14 cellular contexts compared by ENCODE assay signal in genomic region chr11:77412814-77413213, GRCh38.
DNase-seq lines count a peak whose midpoint lies in the region; ATAC-seq and TF ChIP-seq lines count a peak whose summit lies in the region.
"Had no signal": no experiment of that assay in that cellular context is flagged by ENCODE, and none has a peak within 500 bp of the region (broad histone marks: within the 10 kb centered on the region; RNA-seq: fewer than 3 reads in every experiment).

No MANE protein-coding gene starts in this region.

- H3K27me3 Mint-ChIP-seq in activated naive CD4-positive, alpha-beta T cell treated with anti-CD3 and anti-CD28 coated beads for 36 hours (ENCODE audit: low read depth), result no peaks in the 10 kb centered on the region
- no peaks in the 10 kb centered on the region for H3K27me3 Mint-ChIP-seq in T-helper 17 cell
- no peaks in the 10 kb centered on the region for H3K27me3 Mint-ChIP-seq in glutamatergic neuron (ENCODE audit: unreplicated experiment)
- no peaks in the 10 kb centered on the region for H3K27me3 Mint-ChIP-seq in stimulated activated memory B cell treated with anti-CD40 and anti-IgM and Interleukin-4, amounts not matched to agents 10 μg/mL and 1 μg/mL and 100 μg/mL, for 72 hours

- CTCF ChIA-PET in activated naive CD4-positive, alpha-beta T cell treated with anti-CD3 and anti-CD28 coated beads for 36 hours (lab: Charles Lee), result interaction anchor here (1.3 to 1.8 kb wide), 4 partner anchors 11 to 136 kb away, joined by 3 to 8 read pairs (median 6); no protein-coding TSS in a partner anchor

- no peak overlapping the region for H3K4me3 ChIP-seq in MM.1S (ENCODE audit: low read length)

- no peaks in the 10 kb centered on the region for H3K9me2 ChIP-seq in MM.1S (replicated peaks; ENCODE audit: insufficient read depth, low read length)

- intact Hi-C loops in activated naive CD4-positive, alpha-beta T cell treated with anti-CD3 and anti-CD28 coated beads for 36 hours (cut with micrococcal nuclease), result loop anchor here (1.0 to 2.0 kb wide), 3 partner anchors 11 to 206 kb away; no protein-coding TSS in a partner anchor

- no peaks in the 10 kb centered on the region for H4K20me1 ChIP-seq in MM.1S (ENCODE audit: insufficient read depth, low read length)

- no peak for DNase-seq in activated naive CD4-positive, alpha-beta T cell treated with anti-CD3 and anti-CD28 coated beads for 36 hours
- no peak for DNase-seq in activated naive CD4-positive, alpha-beta T cell treated with Interleukin-2 at 50 U/mL for 16 hours
- no peak for DNase-seq in T-helper 17 cell
- no peak for DNase-seq in glutamatergic neuron
- no peak for DNase-seq in MM.1S
- DNase-seq in NCI-H128 (lab: John Stamatoyannopoulos, UW; ENCODE audit: unreplicated experiment), result no peak
- no peak for DNase-seq in pons (ENCODE audit: low spot score)
- DNase-seq: central memory CD4-positive, alpha-beta T cell; DMS 273 treated with DMSO at 0.1 percent for 48 hours; Kasumi-1; NCI-H1694 treated with DMSO at 0.1 percent for 48 hours; posterior cingulate gyrus; T-helper 9 cell had no signal

- peaks cover 31% of the 10 kb centered on the region for H3K4me1 Mint-ChIP-seq in activated naive CD4-positive, alpha-beta T cell treated with anti-CD3 and anti-CD28 coated beads for 36 hours (ENCODE audit: low read depth)
- H3K4me1 Mint-ChIP-seq in T-helper 17 cell (peaks cover 38% of the 10 kb centered on the region), glutamatergic neuron (ENCODE audit: low read depth, unreplicated experiment) (peaks cover 28% of the 10 kb centered on the region)
- peaks cover 40% of the 10 kb centered on the region for H3K4me1 Mint-ChIP-seq in stimulated activated memory B cell treated with anti-CD40 and anti-IgM and Interleukin-4, amounts not matched to agents 10 μg/mL and 1 μg/mL and 100 μg/mL, for 72 hours

- no peak overlapping the region for H3K9ac ChIP-seq in MM.1S (ENCODE audit: low read length)

- H3K9me3 ChIP-seq in T-helper 17 cell (ENCODE audit: control insufficient read depth, low read length, poor library complexity, severe bottlenecking) (no peaks in the 10 kb centered on the region), MM.1S (replicated peaks; ENCODE audit: insufficient read depth, low read length) (no peaks in the 10 kb centered on the region)

- no peak overlapping the region for H3K27ac Mint-ChIP-seq in activated naive CD4-positive, alpha-beta T cell treated with anti-CD3 and anti-CD28 coated beads for 36 hours
- H3K27ac Mint-ChIP-seq in T-helper 17 cell, result peak overlapping the region; percentile 92
- no peak overlapping the region for H3K27ac Mint-ChIP-seq in glutamatergic neuron (ENCODE audit: unreplicated experiment)
- peak overlapping the region; percentile 88 for H3K27ac Mint-ChIP-seq in stimulated activated memory B cell treated with anti-CD40 and anti-IgM and Interleukin-4, amounts not matched to agents 10 μg/mL and 1 μg/mL and 100 μg/mL, for 72 hours

- no peak for TF ChIP-seq CTCF in glutamatergic neuron (IDR thresholded peaks at IDR 0.05; ENCODE audit: partially characterized antibody, unreplicated experiment)
- TF ChIP-seq CTCF in MM.1S (IDR thresholded peaks at IDR 0.05; ENCODE audit: low read length), result no peak

- peaks cover 21% of the 10 kb centered on the region for H3K4me1 ChIP-seq in MM.1S (ENCODE audit: low read length)

- no peak for ATAC-seq in T-helper 17 cell
- ATAC-seq in stimulated activated memory B cell treated with anti-CD40 and anti-IgM and Interleukin-4, amounts not matched to agents 10 μg/mL and 1 μg/mL and 100 μg/mL, for 72 hours, result no peak

- no peak overlapping the region for H3K27ac ChIP-seq in MM.1S (ENCODE audit: low read length)

- peaks cover 42% of the 10 kb centered on the region for H3K79me2 ChIP-seq in MM.1S (ENCODE audit: low read length)

- H3K4me3 Mint-ChIP-seq in activated naive CD4-positive, alpha-beta T cell treated with anti-CD3 and anti-CD28 coated beads for 36 hours, result peak overlapping the region; percentile 81
- H3K4me3 Mint-ChIP-seq in T-helper 17 cell (peak overlapping the region; percentile 72), glutamatergic neuron (ENCODE audit: unreplicated experiment) (peak overlapping the region; percentile 66)
- H3K4me3 Mint-ChIP-seq in stimulated activated memory B cell treated with anti-CD40 and anti-IgM and Interleukin-4, amounts not matched to agents 10 μg/mL and 1 μg/mL and 100 μg/mL, for 72 hours, result peak overlapping the region; percentile 44

- H3K9me3 Mint-ChIP-seq in activated naive CD4-positive, alpha-beta T cell treated with anti-CD3 and anti-CD28 coated beads for 36 hours, result no peaks in the 10 kb centered on the region
- peaks cover 5% of the 10 kb centered on the region for H3K9me3 Mint-ChIP-seq in glutamatergic neuron (ENCODE audit: unreplicated experiment)
- H3K9me3 Mint-ChIP-seq in stimulated activated memory B cell treated with anti-CD40 and anti-IgM and Interleukin-4, amounts not matched to agents 10 μg/mL and 1 μg/mL and 100 μg/mL, for 72 hours, result no peaks in the 10 kb centered on the region

- H2AFZ ChIP-seq in MM.1S (ENCODE audit: low read length), result no peak overlapping the region

- H3K36me3 Mint-ChIP-seq in activated naive CD4-positive, alpha-beta T cell treated with anti-CD3 and anti-CD28 coated beads for 36 hours (ENCODE audit: low read depth), result peaks cover 4% of the 10 kb centered on the region
- H3K36me3 Mint-ChIP-seq in T-helper 17 cell (ENCODE audit: low read depth) (no peaks in the 10 kb centered on the region), glutamatergic neuron (ENCODE audit: unreplicated experiment) (no peaks in the 10 kb centered on the region)
- H3K36me3 Mint-ChIP-seq in stimulated activated memory B cell treated with anti-CD40 and anti-IgM and Interleukin-4, amounts not matched to agents 10 μg/mL and 1 μg/mL and 100 μg/mL, for 72 hours, result no peaks in the 10 kb centered on the region

- no peaks in the 10 kb centered on the region for H3F3A ChIP-seq in MM.1S (ENCODE audit: insufficient read depth, low read length)

- no peaks in the 10 kb centered on the region for H3K36me3 ChIP-seq in MM.1S (replicated peaks; ENCODE audit: insufficient read depth, low read length)

- no peaks in the 10 kb centered on the region for H3K27me3 ChIP-seq in MM.1S (replicated peaks; ENCODE audit: insufficient read depth, low read length)

- H3K4me2 ChIP-seq in MM.1S (ENCODE audit: low read depth, low read length), result no peak overlapping the region

Comparison
In these comparisons a context has a peak if more than half of its experiments do, and no peak if none do; other contexts are left out.
1. H3K27ac Mint-ChIP-seq: peak in T-helper 17 cell (single experiment) and stimulated activated memory B cell treated with anti-CD40 and anti-IgM and Interleukin-4, amounts not matched to agents 10 μg/mL and 1 μg/mL and 100 μg/mL, for 72 hours (single experiment); none in activated naive CD4-positive, alpha-beta T cell treated with anti-CD3 and anti-CD28 coated beads for 36 hours (single experiment) and glutamatergic neuron (single experiment).
2. Peak in every context shown above with its lines, with median percentiles within 50 percentile points of each other: H3K4me3 Mint-ChIP-seq.